ENCODE assay signal across 10 cellular contexts in genomic region chr1:203126866-203127671, GRCh38. TPM values are rescaled to one million over a fixed set of nuclear protein-coding genes. Genes with fewer than 3 reads are reported as not detected.
A peak's percentile ranks its signal among the peaks of the same experiment; 100 is the strongest.
DNase-seq lines count a peak whose midpoint lies in the region.
"Had no signal": no experiment of that assay in that cellular context is flagged by ENCODE, and none has a peak within 500 bp of the region (broad histone marks: within the 10 kb centered on the region; RNA-seq: fewer than 3 reads in every experiment).

No MANE protein-coding gene starts in this region.

- no peaks in the 10 kb centered on the region for H3K4me1 ChIP-seq in Karpas-422 (ENCODE audit: low read length)

- no peak overlapping the region for H3K9ac ChIP-seq in Karpas-422 (ENCODE audit: low read length)

- H3K36me3 ChIP-seq in Karpas-422 (ENCODE audit: insufficient read depth, low read length): no peaks in the 10 kb centered on the region

- no peaks in the 10 kb centered on the region for H4K20me1 ChIP-seq in Karpas-422 (ENCODE audit: insufficient read depth, low read depth, low read length)

- no peaks in the 10 kb centered on the region for H3K27me3 ChIP-seq in Karpas-422 (ENCODE audit: low read length)

- peak; percentile 42 for DNase-seq in GM03348 (ENCODE audit: low spot score)
- peak; percentile 34 for DNase-seq in RPMI7951 (ENCODE audit: low read depth)
- no peak for DNase-seq in stimulated activated CD4-positive, alpha-beta T cell treated with anti-CD3 and anti-CD28 coated beads, Interleukin-2, amount 100 ng/mL, for 24 hours
- no peak for DNase-seq in NCI-H2029 treated with DMSO at 0.1 percent for 48 hours (lab: John Stamatoyannopoulos, UW)
- no peak for DNase-seq in anterior cingulate cortex (lab: John Stamatoyannopoulos, UW)
- no peak for DNase-seq in Karpas-422

- H3K4me2 ChIP-seq in Karpas-422 (ENCODE audit: low read depth, low read length, poor library complexity, severe bottlenecking): no peak overlapping the region

- H3K9me3 ChIP-seq in Karpas-422 (ENCODE audit: low read length): no peaks in the 10 kb centered on the region

- H3K27ac ChIP-seq in skin epidermis (no peak overlapping the region), Karpas-422 (ENCODE audit: low read length) (no peak overlapping the region)

- H3K79me2 ChIP-seq in Karpas-422 (ENCODE audit: low read length): no peaks in the 10 kb centered on the region

- no peaks in the 10 kb centered on the region for H3K9me2 ChIP-seq in Karpas-422 (replicated peaks; ENCODE audit: insufficient read depth, low read length)

- H2AFZ ChIP-seq in Karpas-422 (ENCODE audit: low read length): no peak overlapping the region

- peak overlapping the region; percentile 21 for H3K4me3 ChIP-seq in iPS-11a (ENCODE audit: low read depth, low read length)
- H3K4me3 ChIP-seq in skin epidermis: peak overlapping the region in 5 of 7 experiments; percentile 1 to 32 (median 21)
- H3K4me3 ChIP-seq in Karpas-422 (ENCODE audit: low read length): no peak overlapping the region

RNA-seq across cellular contexts. Expression of gene ADORA1, which starts 0.5 kb away (rescaled TPM):
- 15.0 and 16.6 TPM in 2 replicates for total RNA-seq in RPMI7951 (2014; rRNA removed; shearing (Covaris generic))
- total RNA-seq in Karpas-422 (2014; rRNA removed; shearing (Covaris generic); ENCODE audit: low replicate concordance): not detected in 2 replicates
- total RNA-seq: glomerular endothelial cell had no signal

RNA-seq across cellular contexts. Expression of gene MYOG, which starts 41.3 kb away (rescaled TPM):
- not detected in 2 replicates for total RNA-seq in RPMI7951 (2014; rRNA removed; shearing (Covaris generic))
- total RNA-seq in Karpas-422 (2014; rRNA removed; shearing (Covaris generic); ENCODE audit: low replicate concordance): not detected in 2 replicates
- total RNA-seq: glomerular endothelial cell, M059J had no signal

RNA-seq across cellular contexts. Expression of gene MYBPH, which starts 48.6 kb away (rescaled TPM):
- 0.48 and 1.4 TPM in 2 replicates for total RNA-seq in RPMI7951 (2014; rRNA removed; shearing (Covaris generic))
- total RNA-seq in Karpas-422 (2014; rRNA removed; shearing (Covaris generic); ENCODE audit: low replicate concordance): 52.4 and 62.2 TPM in 2 replicates
- total RNA-seq: glomerular endothelial cell, M059J had no signal

RNA-seq across cellular contexts. Expression of gene CHI3L1, which starts 59.4 kb away (rescaled TPM):
- not detected in 2 replicates for total RNA-seq in RPMI7951 (2014; rRNA removed; shearing (Covaris generic))
- 5.4 and 10.1 TPM in 2 replicates for total RNA-seq in Karpas-422 (2014; rRNA removed; shearing (Covaris generic); ENCODE audit: low replicate concordance)
- total RNA-seq: M059J had no signal

Comparison
In these comparisons a context has a peak if more than half of its experiments do, and no peak if none do; other contexts are left out.
1. DNase-seq: peak in GM03348 (single experiment) and RPMI7951 (single experiment); none in stimulated activated CD4-positive, alpha-beta T cell treated with anti-CD3 and anti-CD28 coated beads, Interleukin-2, amount 100 ng/mL, for 24 hours (0 of 2), NCI-H2029 treated with DMSO at 0.1 percent for 48 hours (single experiment), anterior cingulate cortex (0 of 58) and Karpas-422 (single experiment).
2. RNA of gene ADORA1, which starts 0.5 kb away (total RNA-seq): 15.0 to 16.6 TPM in RPMI7951; not detected in Karpas-422; every median in the first group is over 10 times any median in the second.
3. RNA of gene MYBPH, which starts 48.6 kb away (total RNA-seq): 52.4 to 62.2 TPM in Karpas-422; 0.48 to 1.4 TPM in RPMI7951; every median in the first group is over 10 times any median in the second.